In genomic region chr9:134333874-134334581, GRCh38 we compare ENCODE assay signal across 25 cellular contexts. TPM values are rescaled to one million over a fixed set of nuclear protein-coding genes. Genes with fewer than 3 reads are reported as not detected.
A peak's percentile ranks its signal among the peaks of the same experiment; 100 is the strongest.
DNase-seq lines count a peak whose midpoint lies in the region; ATAC-seq and TF ChIP-seq lines count a peak whose summit lies in the region.
"Had no signal": no experiment of that assay in that cellular context is flagged by ENCODE, and none has a peak within 500 bp of the region (broad histone marks: within the 10 kb centered on the region; RNA-seq: fewer than 3 reads in every experiment).

No MANE protein-coding gene starts in this region.

- TF ChIP-seq CTCF in GM23338 (conservative IDR thresholded peaks at IDR 0.05; ENCODE audit: low read depth in 2 of 2) (no peak), adrenal gland (IDR thresholded peaks at IDR 0.05) (no peak), smooth muscle cell (IDR thresholded peaks at IDR 0.05; ENCODE audit: borderline replicate concordance, insufficient read depth, poor library complexity, severe bottlenecking) (no peak)

- peaks cover 3% of the 10 kb centered on the region for H3K27me3 Mint-ChIP-seq in GM23338 (ENCODE audit: insufficient read depth, low read depth, poor library complexity)
- H3K27me3 Mint-ChIP-seq in activated T-cell treated with anti-CD3 and anti-CD28 coated beads, Interleukin-2, amount 50 U/mL, for 72 hours (ENCODE audit: low read depth): no peaks in the 10 kb centered on the region
- H3K27me3 Mint-ChIP-seq: activated B cell treated with CpG ODN at 0.5 μM for 24 hours; activated CD4-positive, alpha-beta memory T cell treated with anti-CD3 and anti-CD28 coated beads, Interleukin-2, amount 10 ng/mL, durations not matched to agents 7 days and 5 days; CD4-positive, alpha-beta T cell; central memory CD8-positive, alpha-beta T cell had no signal

- H3F3A ChIP-seq in GM23338 (replicated peaks; ENCODE audit: low read depth) (no peaks in the 10 kb centered on the region), smooth muscle cell (ENCODE audit: low read depth) (no peaks in the 10 kb centered on the region)

- no peaks in the 10 kb centered on the region for H3K4me1 ChIP-seq in GM23338 (ENCODE audit: insufficient read depth)
- peaks cover 90 to 100% of the 10 kb centered on the region in 2 donors for H3K4me1 ChIP-seq in adrenal gland (replicated peaks in 1 of 2)
- H3K4me1 ChIP-seq in smooth muscle cell (ENCODE audit: low read depth): peaks cover 25% of the 10 kb centered on the region

- H3K79me2 ChIP-seq in GM23338 (replicated peaks; ENCODE audit: insufficient read depth) (peaks cover 86% of the 10 kb centered on the region), smooth muscle cell (ENCODE audit: low read depth) (peaks cover 98% of the 10 kb centered on the region)

- H3K4me2 ChIP-seq in GM23338: no peak overlapping the region
- peak overlapping the region; percentile 52 for H3K4me2 ChIP-seq in smooth muscle cell

- no peaks in the 10 kb centered on the region for H3K9me3 Mint-ChIP-seq in GM23338
- no peaks in the 10 kb centered on the region for H3K9me3 Mint-ChIP-seq in activated T-cell treated with anti-CD3 and anti-CD28 coated beads, Interleukin-2, amount 50 U/mL, for 72 hours
- H3K9me3 Mint-ChIP-seq: activated B cell treated with CpG ODN at 0.5 μM for 24 hours; activated CD4-positive, alpha-beta memory T cell treated with anti-CD3 and anti-CD28 coated beads, Interleukin-2, amount 10 ng/mL, durations not matched to agents 7 days and 5 days; CD4-positive, alpha-beta T cell; central memory CD8-positive, alpha-beta T cell; neural crest cell; T-helper 2 cell treated with Interferon-gamma antibody and Interleukin-4, amounts not matched to agents 5 μg/mL and 100 μg/mL, for 36 hours had no signal

- no peak overlapping the region for H3K9ac ChIP-seq in smooth muscle cell (ENCODE audit: low read depth)

- intact Hi-C loops in adrenal gland (cut with DNase I): loop anchor here in 1 of 2 donors (5.0 kb wide), 2 partner anchors 38 to 98 kb away; no protein-coding TSS in a partner anchor
- intact Hi-C loops in left colon (cut with DNase I, micrococcal nuclease): no loop called here

- H3K9me3 ChIP-seq in adrenal gland (replicated peaks in 1 of 3) (no peaks in the 10 kb centered on the region), smooth muscle cell (replicated peaks; ENCODE audit: low read depth) (no peaks in the 10 kb centered on the region)
- H3K9me3 ChIP-seq: gastroesophageal sphincter had no signal

- WGBS in adrenal gland, 4 donors: 73 to 90% (median 75%) methylated on average over 2 to 16 of the region's 16 CpGs
- WGBS in smooth muscle cell (ENCODE audit: low lambda C conversion rate): 87% methylated on average over 16 of the region's 16 CpGs

- H3K36me3 ChIP-seq in GM23338 (ENCODE audit: insufficient read depth) (no peaks in the 10 kb centered on the region), adrenal gland (replicated peaks in 1 of 2) (no peaks in the 10 kb centered on the region), smooth muscle cell (ENCODE audit: low read depth) (no peaks in the 10 kb centered on the region)
- H3K36me3 ChIP-seq: gastroesophageal sphincter had no signal

- H3K36me3 Mint-ChIP-seq in GM23338 (ENCODE audit: low read depth): no peaks in the 10 kb centered on the region
- no peaks in the 10 kb centered on the region for H3K36me3 Mint-ChIP-seq in activated T-cell treated with anti-CD3 and anti-CD28 coated beads, Interleukin-2, amount 50 U/mL, for 72 hours (ENCODE audit: insufficient read depth in 2 of 2)

- H4K20me1 ChIP-seq in GM23338 (replicated peaks; ENCODE audit: insufficient read depth) (peaks cover 4% of the 10 kb centered on the region; the same call in 1 of the 2 replicates), smooth muscle cell (ENCODE audit: low read depth) (peaks cover 100% of the 10 kb centered on the region)

- no peak overlapping the region for H3K27ac Mint-ChIP-seq in GM23338
- no peak overlapping the region for H3K27ac Mint-ChIP-seq in activated T-cell treated with anti-CD3 and anti-CD28 coated beads, Interleukin-2, amount 50 U/mL, for 72 hours
- H3K27ac Mint-ChIP-seq: activated B cell treated with CpG ODN at 0.5 μM for 24 hours; activated CD4-positive, alpha-beta memory T cell treated with anti-CD3 and anti-CD28 coated beads, Interleukin-2, amount 10 ng/mL, durations not matched to agents 7 days and 5 days; CD4-positive, alpha-beta T cell; T-helper 2 cell treated with Interferon-gamma antibody and Interleukin-4, amounts not matched to agents 5 μg/mL and 100 μg/mL, for 36 hours had no signal

- H3K4me3 ChIP-seq in GM23338 (no peak overlapping the region), adrenal gland (no peak overlapping the region), smooth muscle cell (no peak overlapping the region)

- no peak for TF ChIP-seq POLR2A in adrenal gland (IDR thresholded peaks at IDR 0.05)

- peaks cover 23% of the 10 kb centered on the region for H3K4me1 Mint-ChIP-seq in GM23338
- no peaks in the 10 kb centered on the region for H3K4me1 Mint-ChIP-seq in activated T-cell treated with anti-CD3 and anti-CD28 coated beads, Interleukin-2, amount 50 U/mL, for 72 hours (ENCODE audit: low read depth)
- H3K4me1 Mint-ChIP-seq: activated CD4-positive, alpha-beta memory T cell treated with anti-CD3 and anti-CD28 coated beads, Interleukin-2, amount 10 ng/mL, durations not matched to agents 7 days and 5 days had no signal

- no peak overlapping the region for H2AFZ ChIP-seq in GM23338
- no peak overlapping the region for H2AFZ ChIP-seq in smooth muscle cell (ENCODE audit: low read depth)

- H3K27ac ChIP-seq in GM23338 (ENCODE audit: low read depth) (no peak overlapping the region), adrenal gland (peak overlapping the region in 3 of 5 donors; percentile 50 to 83 (median 71)), smooth muscle cell (ENCODE audit: low read depth) (no peak overlapping the region)

- no peak overlapping the region for H3K4me3 Mint-ChIP-seq in GM23338
- H3K4me3 Mint-ChIP-seq in activated T-cell treated with anti-CD3 and anti-CD28 coated beads, Interleukin-2, amount 50 U/mL, for 72 hours: no peak overlapping the region
- H3K4me3 Mint-ChIP-seq: activated B cell treated with CpG ODN at 0.5 μM for 24 hours; activated CD4-positive, alpha-beta memory T cell treated with anti-CD3 and anti-CD28 coated beads, Interleukin-2, amount 10 ng/mL, durations not matched to agents 7 days and 5 days; CD4-positive, alpha-beta T cell; central memory CD8-positive, alpha-beta T cell; neural crest cell; T-helper 2 cell treated with Interferon-gamma antibody and Interleukin-4, amounts not matched to agents 5 μg/mL and 100 μg/mL, for 36 hours had no signal

- no peak for DNase-seq in GM23338 (ENCODE audit: low spot score)
- no peak for DNase-seq in adrenal gland
- peak; percentile 33 to 36 for DNase-seq in left colon
- DNase-seq in smooth muscle cell (lab: John Stamatoyannopoulos, UW; ENCODE audit: unreplicated experiment): no peak
- no peak for DNase-seq in stimulated activated CD4-positive, alpha-beta T cell treated with anti-CD3 and anti-CD28 coated beads, Interleukin-4, amount 100 ng/mL, for 24 hours
- DNase-seq in activated T-cell treated with anti-CD3 and anti-CD28 coated beads, Interleukin-2, amount 50 U/mL, for 72 hours: no peak
- DNase-seq in NCI-H1436 treated with DMSO at 0.1 percent for 48 hours (lab: John Stamatoyannopoulos, UW): no peak
- DNase-seq: activated B cell treated with CpG ODN at 0.5 μM for 24 hours; activated CD4-positive, alpha-beta memory T cell treated with anti-CD3 and anti-CD28 coated beads, Interleukin-2, amount 10 ng/mL, durations not matched to agents 7 days and 5 days; activated naive CD4-positive, alpha-beta T cell treated with Interleukin-2 at 50 U/mL for 16 hours; activated T-cell treated with anti-CD3 and anti-CD28 coated beads for 4 hours; CD4-positive, alpha-beta T cell; effector CD4-positive, alpha-beta T cell; GOT3; KG1; NCI-H1930; NCI-H226; PC-3; stimulated activated CD4-positive, alpha-beta T cell treated with anti-CD3 and anti-CD28 coated beads, Interleukin-15, amount 100 ng/mL, for 24 hours had no signal

- no peak for ATAC-seq in GM23338
- ATAC-seq in left colon: peak; percentile 18
- no peak for ATAC-seq in GM21526 (IDR thresholded peaks at IDR 0.05; ENCODE audit: low FRiP score, unreplicated experiment)
- no peak for ATAC-seq in activated T-cell treated with anti-CD3 and anti-CD28 coated beads, Interleukin-2, amount 50 U/mL, for 72 hours (replicated peaks in 1 of 2)
- ATAC-seq: esophagus mucosa, gastroesophageal sphincter had no signal

- H3K9me2 ChIP-seq in GM23338 (ENCODE audit: insufficient read depth): no peaks in the 10 kb centered on the region

- no peaks in the 10 kb centered on the region for H3K27me3 ChIP-seq in GM23338 (ENCODE audit: insufficient read depth)
- no peaks in the 10 kb centered on the region for H3K27me3 ChIP-seq in adrenal gland
- no peaks in the 10 kb centered on the region for H3K27me3 ChIP-seq in smooth muscle cell (ENCODE audit: low read depth)
- H3K27me3 ChIP-seq: gastroesophageal sphincter had no signal

TF ChIP-seq in GM23338, 12 proteins besides CTCF, POLR2A, EP300 and RAD21 (continues in another document):
- no peak for TF ChIP-seq ZNF331 (CRISPR knock-in tag; IDR thresholded peaks at IDR 0.05; ENCODE audit: low read depth)
- TF ChIP-seq EZH2phosphoT487 (IDR thresholded peaks at IDR 0.05; ENCODE audit: unreplicated experiment): no peak
- TF ChIP-seq STAT1 (IDR thresholded peaks at IDR 0.05; ENCODE audit: unreplicated experiment): no peak

RNA-seq across cellular contexts. Expression of gene RXRA, which starts 7.8 kb away (rescaled TPM):
- total RNA-seq in GM23338 (2014; rRNA removed; shearing (Covaris generic)): 14.9 and 17.9 TPM in 2 replicates
- 4.8 and 4.9 TPM in 2 replicates for polyA plus RNA-seq in GM23338 (2016; fragmentation: Nextera tagmentation; extraction: Ambion mirVana)
- total RNA-seq in adrenal gland: 100 to 1,000 TPM in 4 of 8 donors, 10 to 100 TPM in 4; 64.2 to 114 (median 94.7) TPM
- 10 to 100 TPM; 16.1 to 72.9 (median 31.6) TPM for polyA plus RNA-seq in adrenal gland
- total RNA-seq in left colon: 10 to 100 TPM; 68.3 to 88.9 TPM
- 8.9 and 13.7 TPM in 2 replicates for total RNA-seq in smooth muscle cell
- polyA plus RNA-seq in smooth muscle cell: 23.1 and 25.3 TPM in 2 replicates
- 10 to 100 TPM in 1 of 2 donors, 1 to 10 TPM in 1; 4.9 to 12.4 TPM for total RNA-seq in activated T-cell treated with anti-CD3 and anti-CD28 coated beads, Interleukin-2, amount 50 U/mL, for 72 hours

Comparison
In these comparisons a context has a peak if more than half of its experiments do, and no peak if none do; other contexts are left out.
1. DNase-seq: peak in left colon (2 of 2); none in GM23338 (single experiment), adrenal gland (0 of 7), smooth muscle cell (single experiment), stimulated activated CD4-positive, alpha-beta T cell treated with anti-CD3 and anti-CD28 coated beads, Interleukin-4, amount 100 ng/mL, for 24 hours (single experiment), activated T-cell treated with anti-CD3 and anti-CD28 coated beads, Interleukin-2, amount 50 U/mL, for 72 hours (0 of 2) and NCI-H1436 treated with DMSO at 0.1 percent for 48 hours (single experiment).
2. H3K27ac ChIP-seq: peak in adrenal gland (3 of 5); none in GM23338 (single experiment) and smooth muscle cell (single experiment).